ENCODE assay signal across 22 cellular contexts in genomic region chrX:135434258-135435138, GRCh38. TPM values are rescaled to one million over a fixed set of nuclear protein-coding genes. Genes with fewer than 3 reads are reported as not detected.
"Had no signal": no experiment of that assay in that cellular context is flagged by ENCODE, and none has a peak within 500 bp of the region (broad histone marks: within the 10 kb centered on the region; RNA-seq: fewer than 3 reads in every experiment).

No MANE protein-coding gene starts in this region.

- H3K4me1 ChIP-seq: psoas muscle, sigmoid colon, stomach, thyroid gland had no signal

- H3K4me3 ChIP-seq: dorsolateral prefrontal cortex, lung, psoas muscle, sigmoid colon, stomach, thyroid gland had no signal

- H3K36me3 Mint-ChIP-seq: immature natural killer cell; natural killer cell; stimulated activated effector memory CD8-positive, alpha-beta T cell treated with anti-CD3 and anti-CD28 coated beads, Interleukin-12 subunit alpha, Interleukin-12 subunit beta, amount 100 ng/mL, for 72 hours had no signal

- DNase-seq: dorsolateral prefrontal cortex; effector CD4-positive, alpha-beta T cell; hypothalamus; immature natural killer cell; islet precursor cell; left ventricle myocardium superior; natural killer cell; psoas muscle; right cardiac atrium; sigmoid colon; stimulated activated CD4-positive, alpha-beta T cell treated with anti-CD3 and anti-CD28 coated beads, Interleukin-2, amount 100 ng/mL, for 24 hours; stimulated activated CD4-positive, alpha-beta T cell treated with anti-CD3 and anti-CD28 coated beads, Interleukin-4, amount 100 ng/mL, for 24 hours; stimulated activated naive CD4-positive, alpha-beta T cell treated with Interleukin-2 at 50 U/mL for 16 hours; stomach; thyroid gland; trophoblast cell had no signal

- H3K4me1 Mint-ChIP-seq: immature natural killer cell, memory B cell, natural killer cell had no signal

- H3K27ac ChIP-seq: dorsolateral prefrontal cortex, psoas muscle, sigmoid colon, stomach, thyroid gland had no signal

- H3K4me3 Mint-ChIP-seq: immature natural killer cell; memory B cell; natural killer cell; stimulated activated effector memory CD8-positive, alpha-beta T cell treated with anti-CD3 and anti-CD28 coated beads, Interleukin-12 subunit alpha, Interleukin-12 subunit beta, amount 100 ng/mL, for 72 hours had no signal

- FAIRE-seq: colon, frontal cortex had no signal

- H3K36me3 ChIP-seq: sigmoid colon, stomach, thyroid gland had no signal

- H3K9me3 ChIP-seq: psoas muscle, sigmoid colon, thyroid gland had no signal

- ATAC-seq: left ventricle myocardium superior; natural killer cell; psoas muscle; right cardiac atrium; stimulated activated effector memory CD8-positive, alpha-beta T cell treated with anti-CD3 and anti-CD28 coated beads, Interleukin-12 subunit alpha, Interleukin-12 subunit beta, amount 100 ng/mL, for 72 hours had no signal

- H3K27ac Mint-ChIP-seq: immature natural killer cell; memory B cell; natural killer cell; stimulated activated effector memory CD8-positive, alpha-beta T cell treated with anti-CD3 and anti-CD28 coated beads, Interleukin-12 subunit alpha, Interleukin-12 subunit beta, amount 100 ng/mL, for 72 hours had no signal

RNA-seq across cellular contexts. Expression of gene SMIM10L2A, which starts 12.8 kb away (rescaled TPM):
- total RNA-seq: fibroblast of villous mesenchyme had no signal
